2 cellular contexts compared by ENCODE assay signal in the genomic region with DNA sequence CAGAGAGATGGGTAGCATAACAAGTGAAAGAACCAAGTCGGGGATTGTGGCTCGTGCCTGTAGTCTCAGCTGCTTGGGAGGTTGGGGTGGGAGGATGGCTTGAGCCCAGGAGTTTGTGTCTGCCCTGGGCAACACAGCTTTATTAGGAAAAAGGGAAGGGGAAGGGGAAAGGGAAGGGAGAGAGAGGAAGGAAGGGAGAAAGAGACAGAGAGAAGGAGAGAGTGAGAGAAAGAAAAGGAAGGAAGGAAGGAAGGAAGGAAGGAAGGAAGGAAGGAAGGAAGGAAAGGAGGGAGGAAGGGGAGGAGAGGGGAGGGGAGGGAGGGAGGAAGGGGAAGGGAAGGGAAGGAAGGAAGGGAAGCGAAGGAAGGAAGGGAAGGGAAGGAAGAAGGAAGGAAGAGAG.
TF ChIP-seq lines count a peak whose summit lies in the region.

No MANE protein-coding gene starts in this region.

TF ChIP-seq in GM23338, 12 proteins besides CTCF, POLR2A, EP300 and RAD21 (continued from another document):
- TF ChIP-seq, protein P1, sequence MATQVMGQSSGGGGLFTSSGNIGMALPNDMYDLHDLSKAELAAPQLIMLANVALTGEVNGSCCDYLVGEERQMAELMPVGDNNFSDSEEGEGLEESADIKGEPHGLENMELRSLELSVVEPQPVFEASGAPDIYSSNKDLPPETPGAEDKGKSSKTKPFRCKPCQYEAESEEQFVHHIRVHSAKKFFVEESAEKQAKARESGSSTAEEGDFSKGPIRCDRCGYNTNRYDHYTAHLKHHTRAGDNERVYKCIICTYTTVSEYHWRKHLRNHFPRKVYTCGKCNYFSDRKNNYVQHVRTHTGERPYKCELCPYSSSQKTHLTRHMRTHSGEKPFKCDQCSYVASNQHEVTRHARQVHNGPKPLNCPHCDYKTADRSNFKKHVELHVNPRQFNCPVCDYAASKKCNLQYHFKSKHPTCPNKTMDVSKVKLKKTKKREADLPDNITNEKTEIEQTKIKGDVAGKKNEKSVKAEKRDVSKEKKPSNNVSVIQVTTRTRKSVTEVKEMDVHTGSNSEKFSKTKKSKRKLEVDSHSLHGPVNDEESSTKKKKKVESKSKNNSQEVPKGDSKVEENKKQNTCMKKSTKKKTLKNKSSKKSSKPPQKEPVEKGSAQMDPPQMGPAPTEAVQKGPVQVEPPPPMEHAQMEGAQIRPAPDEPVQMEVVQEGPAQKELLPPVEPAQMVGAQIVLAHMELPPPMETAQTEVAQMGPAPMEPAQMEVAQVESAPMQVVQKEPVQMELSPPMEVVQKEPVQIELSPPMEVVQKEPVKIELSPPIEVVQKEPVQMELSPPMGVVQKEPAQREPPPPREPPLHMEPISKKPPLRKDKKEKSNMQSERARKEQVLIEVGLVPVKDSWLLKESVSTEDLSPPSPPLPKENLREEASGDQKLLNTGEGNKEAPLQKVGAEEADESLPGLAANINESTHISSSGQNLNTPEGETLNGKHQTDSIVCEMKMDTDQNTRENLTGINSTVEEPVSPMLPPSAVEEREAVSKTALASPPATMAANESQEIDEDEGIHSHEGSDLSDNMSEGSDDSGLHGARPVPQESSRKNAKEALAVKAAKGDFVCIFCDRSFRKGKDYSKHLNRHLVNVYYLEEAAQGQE (IDR thresholded peaks at IDR 0.05; ENCODE audit: unreplicated experiment), result no peak
- TF ChIP-seq ZNF331 (CRISPR knock-in tag; IDR thresholded peaks at IDR 0.05; ENCODE audit: low read depth) (no peak), CREB1 (CRISPR knock-in tag; IDR thresholded peaks at IDR 0.05; ENCODE audit: low read depth) (no peak), NANOG (IDR thresholded peaks at IDR 0.05; ENCODE audit: borderline replicate concordance) (no peak), EZH2phosphoT487 (IDR thresholded peaks at IDR 0.05; ENCODE audit: unreplicated experiment) (no peak)
- TF ChIP-seq, protein P2, sequence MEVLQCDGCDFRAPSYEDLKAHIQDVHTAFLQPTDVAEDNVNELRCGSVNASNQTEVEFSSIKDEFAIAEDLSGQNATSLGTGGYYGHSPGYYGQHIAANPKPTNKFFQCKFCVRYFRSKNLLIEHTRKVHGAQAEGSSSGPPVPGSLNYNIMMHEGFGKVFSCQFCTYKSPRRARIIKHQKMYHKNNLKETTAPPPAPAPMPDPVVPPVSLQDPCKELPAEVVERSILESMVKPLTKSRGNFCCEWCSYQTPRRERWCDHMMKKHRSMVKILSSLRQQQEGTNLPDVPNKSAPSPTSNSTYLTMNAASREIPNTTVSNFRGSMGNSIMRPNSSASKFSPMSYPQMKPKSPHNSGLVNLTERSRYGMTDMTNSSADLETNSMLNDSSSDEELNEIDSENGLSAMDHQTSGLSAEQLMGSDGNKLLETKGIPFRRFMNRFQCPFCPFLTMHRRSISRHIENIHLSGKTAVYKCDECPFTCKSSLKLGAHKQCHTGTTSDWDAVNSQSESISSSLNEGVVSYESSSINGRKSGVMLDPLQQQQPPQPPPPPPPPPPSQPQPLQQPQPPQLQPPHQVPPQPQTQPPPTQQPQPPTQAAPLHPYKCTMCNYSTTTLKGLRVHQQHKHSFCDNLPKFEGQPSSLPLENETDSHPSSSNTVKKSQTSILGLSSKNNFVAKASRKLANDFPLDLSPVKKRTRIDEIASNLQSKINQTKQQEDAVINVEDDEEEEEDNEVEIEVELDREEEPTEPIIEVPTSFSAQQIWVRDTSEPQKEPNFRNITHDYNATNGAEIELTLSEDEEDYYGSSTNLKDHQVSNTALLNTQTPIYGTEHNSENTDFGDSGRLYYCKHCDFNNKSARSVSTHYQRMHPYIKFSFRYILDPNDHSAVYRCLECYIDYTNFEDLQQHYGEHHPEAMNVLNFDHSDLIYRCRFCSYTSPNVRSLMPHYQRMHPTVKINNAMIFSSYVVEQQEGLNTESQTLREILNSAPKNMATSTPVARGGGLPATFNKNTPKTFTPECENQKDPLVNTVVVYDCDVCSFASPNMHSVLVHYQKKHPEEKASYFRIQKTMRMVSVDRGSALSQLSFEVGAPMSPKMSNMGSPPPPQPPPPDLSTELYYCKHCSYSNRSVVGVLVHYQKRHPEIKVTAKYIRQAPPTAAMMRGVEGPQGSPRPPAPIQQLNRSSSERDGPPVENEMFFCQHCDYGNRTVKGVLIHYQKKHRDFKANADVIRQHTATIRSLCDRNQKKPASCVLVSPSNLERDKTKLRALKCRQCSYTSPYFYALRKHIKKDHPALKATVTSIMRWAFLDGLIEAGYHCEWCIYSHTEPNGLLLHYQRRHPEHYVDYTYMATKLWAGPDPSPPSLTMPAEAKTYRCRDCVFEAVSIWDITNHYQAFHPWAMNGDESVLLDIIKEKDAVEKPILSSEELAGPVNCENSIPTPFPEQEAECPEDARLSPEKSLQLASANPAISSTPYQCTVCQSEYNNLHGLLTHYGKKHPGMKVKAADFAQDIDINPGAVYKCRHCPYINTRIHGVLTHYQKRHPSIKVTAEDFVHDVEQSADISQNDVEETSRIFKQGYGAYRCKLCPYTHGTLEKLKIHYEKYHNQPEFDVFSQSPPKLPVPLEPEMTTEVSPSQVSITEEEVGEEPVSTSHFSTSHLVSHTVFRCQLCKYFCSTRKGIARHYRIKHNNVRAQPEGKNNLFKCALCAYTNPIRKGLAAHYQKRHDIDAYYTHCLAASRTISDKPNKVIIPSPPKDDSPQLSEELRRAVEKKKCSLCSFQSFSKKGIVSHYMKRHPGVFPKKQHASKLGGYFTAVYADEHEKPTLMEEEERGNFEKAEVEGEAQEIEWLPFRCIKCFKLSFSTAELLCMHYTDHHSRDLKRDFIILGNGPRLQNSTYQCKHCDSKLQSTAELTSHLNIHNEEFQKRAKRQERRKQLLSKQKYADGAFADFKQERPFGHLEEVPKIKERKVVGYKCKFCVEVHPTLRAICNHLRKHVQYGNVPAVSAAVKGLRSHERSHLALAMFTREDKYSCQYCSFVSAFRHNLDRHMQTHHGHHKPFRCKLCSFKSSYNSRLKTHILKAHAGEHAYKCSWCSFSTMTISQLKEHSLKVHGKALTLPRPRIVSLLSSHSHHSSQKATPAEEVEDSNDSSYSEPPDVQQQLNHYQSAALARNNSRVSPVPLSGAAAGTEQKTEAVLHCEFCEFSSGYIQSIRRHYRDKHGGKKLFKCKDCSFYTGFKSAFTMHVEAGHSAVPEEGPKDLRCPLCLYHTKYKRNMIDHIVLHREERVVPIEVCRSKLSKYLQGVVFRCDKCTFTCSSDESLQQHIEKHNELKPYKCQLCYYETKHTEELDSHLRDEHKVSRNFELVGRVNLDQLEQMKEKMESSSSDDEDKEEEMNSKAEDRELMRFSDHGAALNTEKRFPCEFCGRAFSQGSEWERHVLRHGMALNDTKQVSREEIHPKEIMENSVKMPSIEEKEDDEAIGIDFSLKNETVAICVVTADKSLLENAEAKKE (CRISPR knock-in tag; IDR thresholded peaks at IDR 0.05), result no peak

TF ChIP-seq in IMR-90, 13 proteins besides CTCF, POLR2A, EP300 and RAD21 (continued from another document):
- TF ChIP-seq, protein P3, sequence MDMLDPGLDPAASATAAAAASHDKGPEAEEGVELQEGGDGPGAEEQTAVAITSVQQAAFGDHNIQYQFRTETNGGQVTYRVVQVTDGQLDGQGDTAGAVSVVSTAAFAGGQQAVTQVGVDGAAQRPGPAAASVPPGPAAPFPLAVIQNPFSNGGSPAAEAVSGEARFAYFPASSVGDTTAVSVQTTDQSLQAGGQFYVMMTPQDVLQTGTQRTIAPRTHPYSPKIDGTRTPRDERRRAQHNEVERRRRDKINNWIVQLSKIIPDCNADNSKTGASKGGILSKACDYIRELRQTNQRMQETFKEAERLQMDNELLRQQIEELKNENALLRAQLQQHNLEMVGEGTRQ (IDR thresholded peaks at IDR 0.05; ENCODE audit: low read depth, low read length), result no peak
- no peak for TF ChIP-seq SMC3 (IDR thresholded peaks at IDR 0.05; ENCODE audit: low read depth, low read length)
- no peak for TF ChIP-seq MXI1 (IDR thresholded peaks at IDR 0.05; ENCODE audit: borderline replicate concordance, low read depth, low read length)
